Comparison of ENCODE assay signal across 29 cellular contexts in genomic region chr2:177483531-177483930, GRCh38.
"Had no signal": no experiment of that assay in that cellular context is flagged by ENCODE, and none has a peak within 500 bp of the region (broad histone marks: within the 10 kb centered on the region; RNA-seq: fewer than 3 reads in every experiment).

No MANE protein-coding gene starts in this region.

- DNase-seq: colonic mucosa; effector CD8-positive, alpha-beta T cell; endodermal cell; foreskin fibroblast; gastrocnemius medialis; head of caudate nucleus; kidney; mesenchymal stem cell; midbrain; naive thymus-derived CD4-positive, alpha-beta T cell; pancreas; retina; stimulated activated CD4-positive, alpha-beta T cell treated with anti-CD3 and anti-CD28 coated beads, Interleukin-12 subunit alpha, Interleukin-12 subunit beta, amount 100 ng/mL, for 4 hours; stimulated activated CD4-positive, alpha-beta T cell treated with anti-CD3 and anti-CD28 coated beads, Interleukin-1b, Interleukin-23, amount 100 ng/mL, for 48 hours; stimulated activated CD4-positive, alpha-beta T cell treated with anti-CD3 and anti-CD28 coated beads, Interleukin-4, amount 100 ng/mL, for 1 hour; stimulated activated CD8-positive, alpha-beta memory T cell treated with anti-CD3 and anti-CD28 coated beads, Interleukin-4, amount 100 ng/mL, for 48 hours; stimulated activated naive CD4-positive, alpha-beta T cell; stimulated activated naive CD8-positive, alpha-beta T cell treated with anti-CD3 and anti-CD28 coated beads, Interleukin-15, amount 100 ng/mL, for 72 hours had no signal

- H3K4me3 ChIP-seq: colonic mucosa, gastrocnemius medialis, lung, pancreas, smooth muscle cell, suprapubic skin had no signal

- H3K4me1 Mint-ChIP-seq: naive thymus-derived CD4-positive, alpha-beta T cell; stimulated activated naive CD8-positive, alpha-beta T cell treated with anti-CD3 and anti-CD28 coated beads, Interleukin-15, amount 100 ng/mL, for 72 hours had no signal

- H3K4me2 ChIP-seq: smooth muscle cell had no signal

- H3K4me3 Mint-ChIP-seq: dendritic cell treated with granulocyte-macrophage colony-stimulating factor and Interleukin-4, amounts not matched to agents 40 ng/mL and 50 ng/mL, for 4 days; endodermal cell; naive thymus-derived CD4-positive, alpha-beta T cell; nephron; stimulated activated naive CD8-positive, alpha-beta T cell treated with anti-CD3 and anti-CD28 coated beads, Interleukin-15, amount 100 ng/mL, for 72 hours; type B pancreatic cell had no signal

- ATAC-seq: esophagus mucosa; gastrocnemius medialis; left lobe of liver; naive thymus-derived CD4-positive, alpha-beta T cell; pancreas; sciatic nerve; stimulated activated naive CD8-positive, alpha-beta T cell treated with anti-CD3 and anti-CD28 coated beads, Interleukin-15, amount 100 ng/mL, for 72 hours had no signal

- H3K27ac Mint-ChIP-seq: dendritic cell treated with granulocyte-macrophage colony-stimulating factor and Interleukin-4, amounts not matched to agents 40 ng/mL and 50 ng/mL, for 4 days; endodermal cell; naive thymus-derived CD4-positive, alpha-beta T cell; type B pancreatic cell had no signal

- H3K27me3 Mint-ChIP-seq: dendritic cell treated with granulocyte-macrophage colony-stimulating factor and Interleukin-4, amounts not matched to agents 40 ng/mL and 50 ng/mL, for 4 days; naive thymus-derived CD4-positive, alpha-beta T cell; stimulated activated naive CD8-positive, alpha-beta T cell treated with anti-CD3 and anti-CD28 coated beads, Interleukin-15, amount 100 ng/mL, for 72 hours; type B pancreatic cell had no signal

- H3K27ac ChIP-seq: colonic mucosa, epithelial cell of prostate, gastrocnemius medialis, neutrophil, pancreas, suprapubic skin had no signal

- H3K27me3 ChIP-seq: colonic mucosa, gastrocnemius medialis, neutrophil, pancreas, suprapubic skin had no signal

- H3K4me1 ChIP-seq: colonic mucosa, gastrocnemius medialis, pancreas, suprapubic skin had no signal

- H3K36me3 ChIP-seq: colonic mucosa, pancreas, suprapubic skin had no signal

- H3K9me3 ChIP-seq: colonic mucosa, gastrocnemius medialis, neutrophil, pancreas, suprapubic skin had no signal
